4 cellular contexts compared by ENCODE assay signal in genomic region chr2:160148419-160148818, GRCh38. TPM values are rescaled to one million over a fixed set of nuclear protein-coding genes. Genes with fewer than 3 reads are reported as not detected.
"Had no signal": no experiment of that assay in that cellular context is flagged by ENCODE, and none has a peak within 500 bp of the region (broad histone marks: within the 10 kb centered on the region; RNA-seq: fewer than 3 reads in every experiment).

No MANE protein-coding gene starts in this region.

RNA-seq across cellular contexts. Expression of gene ITGB6, which starts 51.7 kb away (rescaled TPM):
- total RNA-seq: OCI-LY7, SJSA1 had no signal
- polyA plus RNA-seq: IgD-negative memory B cell, K562 had no signal
